ENCODE assay signal across 16 cellular contexts in the genomic region with DNA sequence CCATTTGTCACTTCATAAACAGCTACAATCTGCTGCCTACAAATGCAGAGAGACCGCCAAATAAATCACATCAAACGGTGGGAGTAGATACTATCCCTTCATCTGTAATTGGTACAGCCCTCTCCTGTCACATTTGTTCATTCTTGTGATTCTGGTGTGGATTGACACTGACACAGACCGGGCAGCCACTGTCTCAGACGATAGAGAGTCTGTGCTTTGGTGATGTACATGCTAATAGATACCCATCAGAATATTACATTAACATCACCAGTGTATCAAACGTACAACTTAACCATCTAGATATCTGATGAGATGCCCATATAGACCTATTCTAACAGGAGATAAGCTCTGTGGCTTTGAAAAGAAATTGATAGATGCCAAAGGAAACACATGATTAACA.
"Had no signal": no experiment of that assay in that cellular context is flagged by ENCODE, and none has a peak within 500 bp of the region (broad histone marks: within the 10 kb centered on the region; RNA-seq: fewer than 3 reads in every experiment).

No MANE protein-coding gene starts in this region.

- H3K4me3 Mint-ChIP-seq: activated CD4-positive, alpha-beta memory T cell treated with anti-CD3 and anti-CD28 coated beads for 36 hours; activated naive CD8-positive, alpha-beta T cell treated with anti-CD3 and anti-CD28 coated beads for 36 hours; activated T-cell treated with anti-CD3 and anti-CD28 coated beads, Interleukin-2, amount 50 U/mL, for 72 hours; mesothelial cell of epicardium; T-cell had no signal

- H3K9me3 Mint-ChIP-seq: activated CD4-positive, alpha-beta memory T cell treated with anti-CD3 and anti-CD28 coated beads for 36 hours; activated naive CD8-positive, alpha-beta T cell treated with anti-CD3 and anti-CD28 coated beads for 36 hours; activated T-cell treated with anti-CD3 and anti-CD28 coated beads, Interleukin-2, amount 50 U/mL, for 72 hours; T-cell had no signal

- H3K9me3 ChIP-seq: breast epithelium, right lobe of liver, spleen had no signal

- H3K4me1 ChIP-seq: breast epithelium had no signal

- DNase-seq: activated CD4-positive, alpha-beta memory T cell treated with anti-CD3 and anti-CD28 coated beads for 36 hours; activated CD4-positive, alpha-beta T cell treated with anti-CD3 and anti-CD28 coated beads for 1 hour; activated CD8-positive, alpha-beta memory T cell treated with anti-CD3 and anti-CD28 coated beads, Interleukin-2, amount 50 U/mL, for 4 hours; activated gamma-delta T cell treated with Interleukin-2 at 50 U/mL for 16 hours; activated naive CD8-positive, alpha-beta T cell treated with anti-CD3 and anti-CD28 coated beads for 36 hours; activated T-cell treated with anti-CD3 and anti-CD28 coated beads, Interleukin-2, amount 50 U/mL, for 72 hours; islet precursor cell; right lobe of liver; spleen; stimulated activated CD4-positive, alpha-beta T cell treated with anti-CD3 and anti-CD28 coated beads, Interleukin-2, amount 100 ng/mL, for 24 hours; stimulated activated naive CD4-positive, alpha-beta T cell treated with Interleukin-2 at 50 U/mL for 16 hours; T-cell; T1000 had no signal

- H3K36me3 Mint-ChIP-seq: activated CD4-positive, alpha-beta memory T cell treated with anti-CD3 and anti-CD28 coated beads for 36 hours; activated naive CD8-positive, alpha-beta T cell treated with anti-CD3 and anti-CD28 coated beads for 36 hours; mesothelial cell of epicardium; T-cell had no signal

- H3K27me3 Mint-ChIP-seq: activated CD4-positive, alpha-beta memory T cell treated with anti-CD3 and anti-CD28 coated beads for 36 hours; progenitor cell of endocrine pancreas; T-cell had no signal

- H3K27ac Mint-ChIP-seq: activated CD4-positive, alpha-beta memory T cell treated with anti-CD3 and anti-CD28 coated beads for 36 hours; activated naive CD8-positive, alpha-beta T cell treated with anti-CD3 and anti-CD28 coated beads for 36 hours; activated T-cell treated with anti-CD3 and anti-CD28 coated beads, Interleukin-2, amount 50 U/mL, for 72 hours; mesothelial cell of epicardium; progenitor cell of endocrine pancreas; T-cell had no signal

- H3K4me1 Mint-ChIP-seq: activated naive CD8-positive, alpha-beta T cell treated with anti-CD3 and anti-CD28 coated beads for 36 hours; T-cell had no signal

- H3K27me3 ChIP-seq: breast epithelium, right lobe of liver, spleen had no signal

- ATAC-seq: activated T-cell treated with anti-CD3 and anti-CD28 coated beads, Interleukin-2, amount 50 U/mL, for 72 hours; right lobe of liver; T-cell had no signal

- H3K36me3 ChIP-seq: breast epithelium, right lobe of liver, spleen had no signal

- H3K4me3 ChIP-seq: breast epithelium, right lobe of liver, spleen had no signal

- H3K27ac ChIP-seq: breast epithelium, right lobe of liver had no signal
